1 cellular context compared by ENCODE assay signal in genomic region chr2:96305091-96305978, GRCh38.
TF ChIP-seq lines count a peak whose summit lies in the region.

Gene SNRNP200, minus strand, starts transcription at chr2:96305546. Its CDS starts 109 bp downstream, at chr2:96305437.

TF ChIP-seq in HepG2, 621 proteins besides CTCF, POLR2A, EP300 and RAD21 (continued from another document and continues in another):
- TF ChIP-seq ZBTB39 (CRISPR knock-in tag; IDR thresholded peaks at IDR 0.05) (peak; percentile 87), MTERF4 (CRISPR knock-in tag; IDR thresholded peaks at IDR 0.05) (peak; percentile 80; the same call in 1 of the 2 replicates), CENPT (CRISPR knock-in tag; IDR thresholded peaks at IDR 0.05; ENCODE audit: low read depth) (no peak), BORCS8-MEF2B (CRISPR knock-in tag; IDR thresholded peaks at IDR 0.05) (peak; percentile 90), ZHX1 (CRISPR knock-in tag; IDR thresholded peaks at IDR 0.05; ENCODE audit: low read depth) (peak; percentile 89), ZNF564 (CRISPR knock-in tag; IDR thresholded peaks at IDR 0.05) (peak; percentile 60; the same call in 1 of the 2 replicates), HMGXB3 (CRISPR knock-in tag; IDR thresholded peaks at IDR 0.05; ENCODE audit: borderline replicate concordance) (peak; percentile 88), PRPF4 (IDR thresholded peaks at IDR 0.05; ENCODE audit: low read depth, low read length, poor library complexity, severe bottlenecking) (no peak), ZBTB3 (CRISPR knock-in tag; IDR thresholded peaks at IDR 0.05; ENCODE audit: borderline replicate concordance, low read depth) (0 out of 2 replicates have a peak, but pooled peaks have one; percentile 65), ZNF530 (CRISPR knock-in tag; IDR thresholded peaks at IDR 0.05; ENCODE audit: low read depth) (no peak), ZNF710 (CRISPR knock-in tag; IDR thresholded peaks at IDR 0.05; ENCODE audit: borderline replicate concordance) (peak; percentile 92; the same call in 1 of the 2 replicates), ISL2 (CRISPR knock-in tag; IDR thresholded peaks at IDR 0.05) (peak; percentile 74), PLRG1 (conservative IDR thresholded peaks at IDR 0.05) (no peak), GATAD2A (CRISPR knock-in tag; IDR thresholded peaks at IDR 0.05) (no peak), ZBTB7B (CRISPR knock-in tag; IDR thresholded peaks at IDR 0.05) (no peak; the same call in 1 of the 2 replicates), MED8 (CRISPR knock-in tag; IDR thresholded peaks at IDR 0.05; ENCODE audit: insufficient replicate concordance) (peak; percentile 85), ZNF17 (CRISPR knock-in tag; IDR thresholded peaks at IDR 0.05) (no peak), TCF7L2 (IDR thresholded peaks at IDR 0.05; ENCODE audit: low read depth, low read length) (no peak), ZNF687 (CRISPR knock-in tag; IDR thresholded peaks at IDR 0.05) (peak; percentile 97), ZNF891 (CRISPR knock-in tag; IDR thresholded peaks at IDR 0.05) (peak; percentile 91), ISX (CRISPR knock-in tag; conservative IDR thresholded peaks at IDR 0.05) (peak; percentile 93; the same call in 1 of the 2 replicates), SP5 (CRISPR knock-in tag; IDR thresholded peaks at IDR 0.05; ENCODE audit: borderline replicate concordance, low read depth) (peak; percentile 66), ARNT (IDR thresholded peaks at IDR 0.05) (no peak), ZNF674 (CRISPR knock-in tag; IDR thresholded peaks at IDR 0.05; ENCODE audit: low read depth) (no peak), ZNF136 (CRISPR knock-in tag; IDR thresholded peaks at IDR 0.05; ENCODE audit: low read depth) (peak; percentile 96), FUBP1 (CRISPR knock-in tag; IDR thresholded peaks at IDR 0.05; ENCODE audit: borderline replicate concordance) (peak; percentile 90; the same call in 1 of the 2 replicates), ZNF12 (CRISPR knock-in tag; IDR thresholded peaks at IDR 0.05) (peak; percentile 52; the same call in 1 of the 2 replicates), FOXP4 (CRISPR knock-in tag; IDR thresholded peaks at IDR 0.05) (peak; percentile 88), U2AF2 (IDR thresholded peaks at IDR 0.05; ENCODE audit: low read depth, low read length) (no peak), ZFP36L1 (CRISPR knock-in tag; IDR thresholded peaks at IDR 0.05) (0 out of 2 replicates have a peak, but pooled peaks have one; percentile 34), NCOA1 (CRISPR knock-in tag; IDR thresholded peaks at IDR 0.05) (peak; percentile 95; the same call in 1 of the 2 replicates), HOXA5 (CRISPR knock-in tag; IDR thresholded peaks at IDR 0.05) (peak; percentile 94), ARHGAP35 (CRISPR knock-in tag; IDR thresholded peaks at IDR 0.05; ENCODE audit: borderline replicate concordance) (peak; percentile 79), KDM1A (CRISPR knock-in tag; IDR thresholded peaks at IDR 0.05) (no peak), SOX6 (IDR thresholded peaks at IDR 0.05) (no peak), SOX6 (CRISPR knock-in tag; IDR thresholded peaks at IDR 0.05) (peak; percentile 74), ZFAT (CRISPR knock-in tag; conservative IDR thresholded peaks at IDR 0.05) (0 out of 2 replicates have a peak, but pooled peaks have one; percentile 86), ZNF557 (CRISPR knock-in tag; IDR thresholded peaks at IDR 0.05) (peak; percentile 94; the same call in 1 of the 2 replicates), ZBTB42 (CRISPR knock-in tag; IDR thresholded peaks at IDR 0.05) (peak; percentile 30; the same call in 1 of the 2 replicates), ZNF251 (CRISPR knock-in tag; IDR thresholded peaks at IDR 0.05) (peak; percentile 61; the same call in 1 of the 2 replicates), PAF1 (CRISPR knock-in tag; IDR thresholded peaks at IDR 0.05) (no peak), ZNF205 (CRISPR knock-in tag; IDR thresholded peaks at IDR 0.05) (peak; percentile 58; the same call in 1 of the 2 replicates)
